26 cellular contexts compared by ENCODE assay signal in the genomic region with DNA sequence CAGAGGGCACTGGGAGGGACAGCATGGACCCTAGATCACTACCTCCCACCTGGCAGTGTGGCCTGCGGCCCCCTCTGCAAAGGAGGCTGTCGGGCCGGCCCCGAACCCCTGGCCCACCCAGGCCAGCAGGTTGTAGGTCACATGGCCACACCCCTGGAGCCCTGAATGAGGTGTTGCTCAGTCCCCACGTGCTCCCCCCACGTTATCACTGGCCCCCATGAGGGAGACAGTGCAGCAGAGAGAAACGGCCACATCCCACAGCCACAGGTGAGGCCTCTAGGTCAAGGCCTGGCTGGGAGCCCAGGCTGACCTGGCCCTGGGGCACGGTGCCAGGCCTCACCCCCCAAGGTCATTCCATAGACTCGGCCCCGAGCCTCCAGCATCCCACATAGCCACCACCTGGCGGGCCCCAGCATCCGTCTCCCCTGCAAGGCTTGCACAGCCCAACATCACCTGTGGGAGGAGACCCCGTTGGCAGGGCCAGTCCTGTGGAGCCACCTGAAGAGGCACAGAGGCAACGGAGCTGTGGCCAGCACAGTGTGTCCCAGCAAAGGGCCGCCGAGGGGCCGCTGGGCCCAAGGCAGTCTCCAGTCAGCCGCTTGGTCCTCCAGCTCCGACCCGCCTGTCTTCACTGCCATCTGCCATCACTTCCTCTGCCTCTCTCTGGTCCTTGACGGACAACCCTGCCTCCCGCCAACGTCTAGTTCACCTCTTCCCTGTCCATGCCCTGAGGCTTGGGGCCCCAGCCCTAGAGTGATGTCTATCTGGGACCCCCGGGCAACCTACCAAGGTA. TPM values are rescaled to one million over a fixed set of nuclear protein-coding genes. Genes with fewer than 3 reads are reported as not detected.
"Had no signal": no experiment of that assay in that cellular context is flagged by ENCODE, and none has a peak within 500 bp of the region (broad histone marks: within the 10 kb centered on the region; RNA-seq: fewer than 3 reads in every experiment).

No MANE protein-coding gene starts in this region.

- H3K27ac ChIP-seq: coronary artery, stomach, thoracic aorta, transverse colon had no signal

- H3K27ac Mint-ChIP-seq: naive B cell had no signal

- H3K9me3 Mint-ChIP-seq: endodermal cell, nephron had no signal

- H3K4me3 Mint-ChIP-seq: endodermal cell, naive B cell, nephron had no signal

- H3K27me3 ChIP-seq: stomach, transverse colon had no signal

- H3K36me3 ChIP-seq: thoracic aorta, transverse colon had no signal

- H3K4me3 ChIP-seq: coronary artery, lung, stomach, thoracic aorta, transverse colon had no signal

- H3K9me3 ChIP-seq: thoracic aorta, transverse colon had no signal

- H3K27me3 Mint-ChIP-seq: naive B cell had no signal

- DNase-seq: effector CD4-positive, alpha-beta T cell; foreskin melanocyte; head of caudate nucleus; hippocampal formation; left colon; left ventricle myocardium superior; mesendoderm; naive B cell; posterior cingulate gyrus; small intestine; stimulated activated CD4-positive, alpha-beta T cell treated with anti-CD3 and anti-CD28 coated beads, Interleukin-12 subunit alpha, Interleukin-12 subunit beta, amount 100 ng/mL, for 4 hours; stimulated activated naive CD4-positive, alpha-beta T cell; stomach; transverse colon had no signal

- FAIRE-seq: endothelial cell of umbilical vein, small intestine had no signal

- H3K36me3 Mint-ChIP-seq: naive B cell had no signal

- ATAC-seq: left colon, left ventricle myocardium superior had no signal

- H3K4me1 ChIP-seq: transverse colon had no signal

RNA-seq across cellular contexts. Expression of a gene that starts 53.1 kb away (rescaled TPM):
- total RNA-seq: dermis microvascular lymphatic vessel endothelial cell, endodermal cell, endothelial cell of umbilical vein, kidney epithelial cell, left colon, left ventricle myocardium superior, lung, osteocyte, pulmonary artery endothelial cell, stomach, thoracic aorta, transverse colon, ureter had no signal
- polyA plus RNA-seq: endothelial cell of umbilical vein, esophagus, lung, small intestine, stomach had no signal
